25 cellular contexts compared by ENCODE assay signal in the genomic region with DNA sequence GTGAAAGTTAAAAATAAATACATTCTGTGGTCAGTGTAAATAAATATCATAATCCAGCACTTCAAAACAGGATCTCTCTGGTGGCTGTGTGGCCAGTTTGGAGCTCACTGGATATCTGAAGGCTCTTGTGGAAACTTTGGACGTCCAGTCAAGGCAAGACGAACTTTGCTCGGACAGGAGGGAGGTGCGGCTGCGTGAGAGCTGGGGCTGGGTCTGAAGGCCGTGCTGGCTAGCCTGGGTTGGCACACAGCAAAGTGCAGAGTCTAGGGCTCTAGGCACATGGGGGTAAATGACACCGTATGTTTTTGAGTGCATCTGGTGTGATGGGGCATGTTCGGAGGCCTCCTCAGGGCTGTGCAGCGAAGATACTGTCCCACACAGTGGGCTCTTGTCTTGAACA.
"Had no signal": no experiment of that assay in that cellular context is flagged by ENCODE, and none has a peak within 500 bp of the region (broad histone marks: within the 10 kb centered on the region; RNA-seq: fewer than 3 reads in every experiment).

No MANE protein-coding gene starts in this region.

- H3K27ac Mint-ChIP-seq: activated B cell treated with CpG ODN at 0.5 μM for 24 hours; activated CD4-positive, alpha-beta T cell treated with anti-CD3 and anti-CD28 coated beads, Interleukin-2, amount 10 ng/mL, durations not matched to agents 24 days and 14 days; activated CD8-positive, alpha-beta T cell treated with anti-CD3 and anti-CD28 coated beads, Interleukin-2, amount 10 ng/mL, durations not matched to agents 7 days and 5 days; activated naive CD4-positive, alpha-beta T cell treated with anti-CD3 and anti-CD28 coated beads, Interleukin-2, amount 50 U/mL, for 24 hours; immature natural killer cell had no signal

- H3K27me3 Mint-ChIP-seq: activated B cell treated with CpG ODN at 0.5 μM for 24 hours had no signal

- H3K4me3 Mint-ChIP-seq: activated B cell treated with CpG ODN at 0.5 μM for 24 hours; activated CD4-positive, alpha-beta T cell treated with anti-CD3 and anti-CD28 coated beads, Interleukin-2, amount 10 ng/mL, durations not matched to agents 24 days and 14 days; activated CD8-positive, alpha-beta T cell treated with anti-CD3 and anti-CD28 coated beads, Interleukin-2, amount 10 ng/mL, durations not matched to agents 7 days and 5 days; activated naive CD4-positive, alpha-beta T cell treated with anti-CD3 and anti-CD28 coated beads, Interleukin-2, amount 50 U/mL, for 24 hours; immature natural killer cell; naive B cell had no signal

- H3K27ac ChIP-seq: suprapubic skin had no signal

- H3K9me3 Mint-ChIP-seq: activated B cell treated with CpG ODN at 0.5 μM for 24 hours; activated CD4-positive, alpha-beta T cell treated with anti-CD3 and anti-CD28 coated beads, Interleukin-2, amount 10 ng/mL, durations not matched to agents 24 days and 14 days; activated naive CD4-positive, alpha-beta T cell treated with anti-CD3 and anti-CD28 coated beads, Interleukin-2, amount 50 U/mL, for 24 hours; immature natural killer cell had no signal

- ATAC-seq: activated CD8-positive, alpha-beta T cell treated with anti-CD3 and anti-CD28 coated beads, Interleukin-2, amount 10 ng/mL, durations not matched to agents 7 days and 5 days; left cardiac atrium; upper lobe of right lung had no signal

- H3K36me3 ChIP-seq: adrenal gland, suprapubic skin, upper lobe of right lung had no signal

- H3K4me3 ChIP-seq: adrenal gland, coronary artery, lung, smooth muscle cell, suprapubic skin, upper lobe of right lung had no signal

- H3K9me3 ChIP-seq: adrenal gland, suprapubic skin, upper lobe of right lung had no signal

- H3K36me3 Mint-ChIP-seq: activated naive CD4-positive, alpha-beta T cell treated with anti-CD3 and anti-CD28 coated beads, Interleukin-2, amount 50 U/mL, for 24 hours; immature natural killer cell had no signal

- H3K27me3 ChIP-seq: adrenal gland, suprapubic skin, upper lobe of right lung had no signal

- DNase-seq: activated B cell treated with CpG ODN at 0.5 μM for 24 hours; activated CD4-positive, alpha-beta T cell treated with anti-CD3 and anti-CD28 coated beads, Interleukin-2, amount 10 ng/mL, durations not matched to agents 24 days and 14 days; activated CD8-positive, alpha-beta memory T cell treated with anti-CD3 and anti-CD28 coated beads, Interleukin-2, amount 50 U/mL, for 4 hours; activated CD8-positive, alpha-beta T cell treated with anti-CD3 and anti-CD28 coated beads, Interleukin-2, amount 10 ng/mL, durations not matched to agents 7 days and 5 days; activated effector memory CD4-positive, alpha-beta T cell treated with anti-CD3 and anti-CD28 coated beads, Interleukin-2, amount 50 U/mL, for 16 hours; activated T-cell treated with anti-CD3 and anti-CD28 coated beads, Interleukin-2, amount 50 U/mL, for 48 hours; effector CD8-positive, alpha-beta T cell; foreskin fibroblast; glutamatergic neuron; immature natural killer cell; left cardiac atrium; midbrain; naive B cell; posterior cingulate gyrus; stimulated activated CD4-positive, alpha-beta T cell treated with anti-CD3 and anti-CD28 coated beads, Interleukin-4, amount 100 ng/mL, for 4 hours; stimulated activated CD8-positive, alpha-beta memory T cell treated with anti-CD3 and anti-CD28 coated beads, Interleukin-4, amount 100 ng/mL, for 48 hours; stimulated activated naive CD4-positive, alpha-beta T cell treated with Interleukin-2 at 50 U/mL for 16 hours; SW 1271; upper lobe of right lung had no signal

- H3K4me1 Mint-ChIP-seq: activated B cell treated with CpG ODN at 0.5 μM for 24 hours; activated CD4-positive, alpha-beta T cell treated with anti-CD3 and anti-CD28 coated beads, Interleukin-2, amount 10 ng/mL, durations not matched to agents 24 days and 14 days; activated naive CD4-positive, alpha-beta T cell treated with anti-CD3 and anti-CD28 coated beads, Interleukin-2, amount 50 U/mL, for 24 hours; immature natural killer cell; naive B cell had no signal
